In genomic region chr17:7022791-7023571, GRCh38 we compare ENCODE assay signal across 8 cellular contexts. TPM values are rescaled to one million over a fixed set of nuclear protein-coding genes. Genes with fewer than 3 reads are reported as not detected.
DNase-seq lines count a peak whose midpoint lies in the region; ATAC-seq and TF ChIP-seq lines count a peak whose summit lies in the region.

Gene BCL6B (plus strand): TSS chr17:7023050. CDS start chr17:7023672, 622 bp downstream.

- no peak within 1 kb of the TSS for H3K27ac ChIP-seq in CD4-positive, alpha-beta T cell (ENCODE audit: low read depth, low read length)
- H3K27ac ChIP-seq in esophagus squamous epithelium, result peak within 1 kb of the TSS; percentile 77 to 87 (median 82)

- no peaks in the 10 kb centered on the region for H3K36me3 ChIP-seq in esophagus squamous epithelium

- H3K36me3 Mint-ChIP-seq in CD4-positive, alpha-beta T cell (ENCODE audit: low read depth), result no peaks in the 10 kb centered on the region
- H3K36me3 Mint-ChIP-seq in T-cell (no peaks in the 10 kb centered on the region), neural crest cell (ENCODE audit: low read depth) (no peaks in the 10 kb centered on the region)

- intact Hi-C loops in CD4-positive, alpha-beta T cell (cut with DNase I, micrococcal nuclease), result loop anchor here (1.0 to 5.0 kb wide), 8 partner anchors 8 to 181 kb away; no protein-coding TSS in a partner anchor
- intact Hi-C loops in esophagus squamous epithelium (cut with DNase I), result no loop called here

- H3K27ac Mint-ChIP-seq in CD4-positive, alpha-beta T cell, result peak within 1 kb of the TSS; percentile 88
- H3K27ac Mint-ChIP-seq in T-cell (peak within 1 kb of the TSS; percentile 52 to 66), neural crest cell (ENCODE audit: unreplicated experiment) (no peak within 1 kb of the TSS)

- H3K9me3 Mint-ChIP-seq in CD4-positive, alpha-beta T cell, result no peaks in the 10 kb centered on the region
- no peaks in the 10 kb centered on the region for H3K9me3 Mint-ChIP-seq in T-cell
- no peaks in the 10 kb centered on the region for H3K9me3 Mint-ChIP-seq in neural crest cell

- TF ChIP-seq CTCF in CD4-positive, alpha-beta T cell (IDR thresholded peaks at IDR 0.05), result no peak
- no peak for TF ChIP-seq CTCF in esophagus squamous epithelium (IDR thresholded peaks at IDR 0.05)
- no peak for TF ChIP-seq CTCF in neural crest cell (conservative IDR thresholded peaks at IDR 0.05)

- peaks cover 11% of the 10 kb centered on the region for H3K27me3 Mint-ChIP-seq in CD4-positive, alpha-beta T cell
- H3K27me3 Mint-ChIP-seq in T-cell (no peaks in the 10 kb centered on the region), neural crest cell (ENCODE audit: low read depth) (peaks cover 51% of the 10 kb centered on the region)

- 18 to 20% methylated on average over 31 to 32 of the region's 46 CpGs for WGBS in esophagus squamous epithelium, 2 donors

- DNase-seq in CD4-positive, alpha-beta T cell, result peak in 1 of 10 experiments; percentile 11
- peak in 2 of 34 experiments; percentile 14 to 16 for DNase-seq in T-cell
- no peak for DNase-seq in esophagus squamous epithelium (lab: John Stamatoyannopoulos, UW)
- no peak for DNase-seq in neural crest cell (ENCODE audit: low read depth, low spot score)
- no peak for DNase-seq in putamen (ENCODE audit: low spot score)
- DNase-seq in cerebellar nuclear complex (lab: John Stamatoyannopoulos, UW), result no peak
- no peak for DNase-seq in A172 (ENCODE audit: low spot score)

- POLR2A ChIA-PET in CD4-positive, alpha-beta T cell (lab: Charles Lee), result interaction anchor here (1.0 to 8.1 kb wide), 3 partner anchors 8 to 22 kb away, joined by 5 to 62 read pairs (median 5); partner anchors contain the start of gene SLC16A13
- POLR2A ChIA-PET in T-cell (lab: Charles Lee), result no interaction called here

- no peak for ATAC-seq in CD4-positive, alpha-beta T cell (ENCODE audit: poor library complexity)
- ATAC-seq in T-cell (replicated peaks in 1 of 4) (no peak), HG03025 (IDR thresholded peaks at IDR 0.05; ENCODE audit: low FRiP score, unreplicated experiment) (no peak)

- H3K9me3 ChIP-seq in CD4-positive, alpha-beta T cell (ENCODE audit: control insufficient read depth, low read length), result no peaks in the 10 kb centered on the region
- no peaks in the 10 kb centered on the region for H3K9me3 ChIP-seq in esophagus squamous epithelium

- peak within 1 kb of the TSS; percentile 84 for H3K4me3 Mint-ChIP-seq in CD4-positive, alpha-beta T cell
- H3K4me3 Mint-ChIP-seq in T-cell, result peak within 1 kb of the TSS; percentile 55 to 83 (median 57)
- peak within 1 kb of the TSS; percentile 51 for H3K4me3 Mint-ChIP-seq in neural crest cell

- H3K4me1 ChIP-seq in esophagus squamous epithelium, result peaks cover 24 to 66% (median 28%) of the 10 kb centered on the region in 3 donors

- TF ChIP-seq POLR2A in esophagus squamous epithelium (IDR thresholded peaks at IDR 0.05), result no peak

- H3K4me1 Mint-ChIP-seq in CD4-positive, alpha-beta T cell (ENCODE audit: low read depth), result peaks cover 40% of the 10 kb centered on the region
- H3K4me1 Mint-ChIP-seq in T-cell, result peaks cover 30 to 42% (median 38%) of the 10 kb centered on the region in 3 donors
- H3K4me1 Mint-ChIP-seq in neural crest cell, result peaks cover 30% of the 10 kb centered on the region

- H3K27me3 ChIP-seq in CD4-positive, alpha-beta T cell (ENCODE audit: control insufficient read depth, insufficient read depth, low read length), result no peaks in the 10 kb centered on the region
- H3K27me3 ChIP-seq in esophagus squamous epithelium, result peaks cover 0 to 14% (median 0%) of the 10 kb centered on the region in 4 donors

- peak within 1 kb of the TSS; percentile 20 to 66 (median 43) for H3K4me3 ChIP-seq in esophagus squamous epithelium

- CTCF ChIA-PET in CD4-positive, alpha-beta T cell (lab: Charles Lee), result interaction anchor here (0.9 to 2.7 kb wide), 8 partner anchors 10 to 561 kb away, joined by 4 to 19 read pairs (median 8); partner anchors contain the start of genes MPDU1, RNASEK and SLC16A13
- CTCF ChIA-PET in T-cell (lab: Charles Lee), result interaction anchor here (0.6 to 3.4 kb wide), 5 partner anchors 11 to 112 kb away, joined by 3 to 26 read pairs (median 8); no protein-coding TSS in a partner anchor

RNA-seq across cellular contexts. Expression of gene BCL6B, which starts in this region (rescaled TPM):
- total RNA-seq in CD4-positive, alpha-beta T cell, result not detected
- total RNA-seq in T-cell (under 1 TPM in 1 of 5 donors, not detected in 4; 0.53 TPM), esophagus squamous epithelium (1 to 10 TPM in 1 of 4 donors, under 1 TPM in 3; 0.15 to 1.9 (median 0.67) TPM), neural crest cell (0.41 and 0.42 TPM in 2 replicates)
- 0.07 TPM in 1 of 2 replicates, not detected in the other for total RNA-seq in A172 (2014; rRNA removed; shearing (Covaris generic))
